Comparison of ENCODE assay signal across 9 cellular contexts in genomic region chr22:27110985-27111451, GRCh38.
DNase-seq lines count a peak whose midpoint lies in the region; ATAC-seq and TF ChIP-seq lines count a peak whose summit lies in the region.
"Had no signal": no experiment of that assay in that cellular context is flagged by ENCODE, and none has a peak within 500 bp of the region (broad histone marks: within the 10 kb centered on the region; RNA-seq: fewer than 3 reads in every experiment).

No MANE protein-coding gene starts in this region.

- intact Hi-C loops in Caco-2 (cut with micrococcal nuclease; ENCODE audit: unreplicated experiment): no loop called here

- H3K4me1 ChIP-seq in Caco-2 (peaks cover 57% of the 10 kb centered on the region), mesodermal cell (ENCODE audit: control insufficient read depth, insufficient read depth, low read length, poor library complexity, severe bottlenecking) (peaks cover 48% of the 10 kb centered on the region)

- H3K9me3 ChIP-seq in Caco-2: peaks cover 4% of the 10 kb centered on the region; the same call in 1 of the 2 replicates
- H3K9me3 ChIP-seq in MG63: no peaks in the 10 kb centered on the region
- H3K9me3 ChIP-seq in mesodermal cell (ENCODE audit: control insufficient read depth, low read length): no peaks in the 10 kb centered on the region

- H3K4me1 Mint-ChIP-seq in Caco-2 (ENCODE audit: low read depth, unreplicated experiment) (peaks cover 26% of the 10 kb centered on the region), chondrocyte (ENCODE audit: low read depth) (peaks cover 93% of the 10 kb centered on the region)
- H3K4me1 Mint-ChIP-seq: activated T-helper 17 cell treated with anti-CD3 and anti-CD28 coated beads, Interleukin-2, amount 50 U/mL, for 72 hours had no signal

- H3K27me3 Mint-ChIP-seq in Caco-2 (ENCODE audit: insufficient read depth, unreplicated experiment) (no peaks in the 10 kb centered on the region), chondrocyte (ENCODE audit: low read depth) (no peaks in the 10 kb centered on the region)

- no peak for ATAC-seq in GM19463 (IDR thresholded peaks at IDR 0.05; ENCODE audit: unreplicated experiment)
- ATAC-seq in HG03108 (IDR thresholded peaks at IDR 0.05; ENCODE audit: unreplicated experiment): no peak
- ATAC-seq: activated T-helper 17 cell treated with anti-CD3 and anti-CD28 coated beads, Interleukin-2, amount 50 U/mL, for 72 hours had no signal

- H3K9me3 Mint-ChIP-seq in Caco-2 (ENCODE audit: unreplicated experiment) (peaks cover 18% of the 10 kb centered on the region), chondrocyte (ENCODE audit: low read depth) (no peaks in the 10 kb centered on the region)

- TF ChIP-seq CTCF in Caco-2 (IDR thresholded peaks at IDR 0.05; ENCODE audit: insufficient read depth in 1 of 2, low read depth in 1 of 2, low read length in 1 of 2, severe bottlenecking in 1 of 2, unreplicated experiment in 1 of 2): no peak
- TF ChIP-seq CTCF in chondrocyte (IDR thresholded peaks at IDR 0.05): peak; percentile 50

- peak overlapping the region; percentile 78 for H3K27ac Mint-ChIP-seq in Caco-2 (ENCODE audit: unreplicated experiment)
- H3K27ac Mint-ChIP-seq in chondrocyte (ENCODE audit: unreplicated experiment): peak overlapping the region; percentile 96
- H3K27ac Mint-ChIP-seq: activated T-helper 17 cell treated with anti-CD3 and anti-CD28 coated beads, Interleukin-2, amount 50 U/mL, for 72 hours had no signal

- 11 to 18% methylated on average over 7 to 8 of the region's 8 CpGs for WGBS in mesodermal cell (ENCODE audit: insufficient coverage in 2 of 2), 2 experiments

- H3K27me3 ChIP-seq in Caco-2 (replicated peaks; ENCODE audit: control insufficient read depth, insufficient read depth, low read length) (no peaks in the 10 kb centered on the region), MG63 (no peaks in the 10 kb centered on the region)

- peak overlapping the region; percentile 97 for H3K27ac ChIP-seq in mesodermal cell (ENCODE audit: low read depth, low read length, severe bottlenecking)

- H3K36me3 ChIP-seq in Caco-2 (ENCODE audit: control insufficient read depth, insufficient read depth, low read length) (no peaks in the 10 kb centered on the region), MG63 (no peaks in the 10 kb centered on the region), mesodermal cell (ENCODE audit: control insufficient read depth, insufficient read depth, low read length) (no peaks in the 10 kb centered on the region)

- H3K36me3 Mint-ChIP-seq in Caco-2 (ENCODE audit: insufficient read depth, unreplicated experiment) (peaks cover 6% of the 10 kb centered on the region), chondrocyte (ENCODE audit: low read depth) (no peaks in the 10 kb centered on the region)

- no TSS peak for BruUV-seq in Caco-2 (replicated peaks; lab: Mats Ljungman, UMichigan)

- POLR2A ChIA-PET in Caco-2 (lab: Charles Lee): no interaction called here

- no peak overlapping the region for H3K4me3 ChIP-seq in Caco-2 (ENCODE audit: low read depth, low read length)
- no peak overlapping the region for H3K4me3 ChIP-seq in MG63
- no peak overlapping the region for H3K4me3 ChIP-seq in mesodermal cell (ENCODE audit: extremely low read depth, insufficient read depth, low read length, poor library complexity, severe bottlenecking)

- DNase-seq in Caco-2: peak; percentile 62 to 81
- DNase-seq in MG63: peak; percentile 18
- DNase-seq in chondrocyte (ENCODE audit: low spot score): no peak
- no peak for DNase-seq in H4 (ENCODE audit: low spot score)
- DNase-seq in COLO668 (lab: John Stamatoyannopoulos, UW; ENCODE audit: unreplicated experiment): no peak

- peak overlapping the region; percentile 29 for H3K4me3 Mint-ChIP-seq in Caco-2 (ENCODE audit: unreplicated experiment)
- H3K4me3 Mint-ChIP-seq in chondrocyte (ENCODE audit: unreplicated experiment): no peak overlapping the region
- H3K4me3 Mint-ChIP-seq: activated T-helper 17 cell treated with anti-CD3 and anti-CD28 coated beads, Interleukin-2, amount 50 U/mL, for 72 hours had no signal

- CTCF ChIA-PET in Caco-2 (lab: Charles Lee): no interaction called here

Comparison
In these comparisons a context has a peak if more than half of its experiments do, and no peak if none do; other contexts are left out.
1. DNase-seq: peak in Caco-2 (2 of 2) and MG63 (single experiment); none in chondrocyte (single experiment), H4 (single experiment) and COLO668 (single experiment).